In the genomic region with DNA sequence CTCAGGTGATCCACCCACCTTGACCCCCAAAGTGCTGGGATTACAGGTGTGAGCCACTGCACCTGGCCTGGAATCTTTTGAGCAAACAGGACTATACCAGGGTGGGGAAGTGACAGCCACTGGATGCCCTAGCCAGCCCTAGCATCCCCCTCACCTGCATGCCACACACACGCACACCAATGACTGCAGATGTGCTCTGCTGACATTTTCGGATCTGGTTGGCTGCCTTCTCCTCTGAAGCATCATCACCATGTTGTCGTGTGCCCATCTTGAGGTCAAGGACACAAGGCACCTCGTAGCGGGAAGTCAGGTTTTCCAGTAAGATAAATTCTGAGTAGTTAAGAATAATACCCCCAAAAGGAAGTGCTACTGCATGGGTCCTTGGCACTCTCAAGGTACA, we compare ENCODE assay signal across 20 cellular contexts. TPM values are rescaled to one million over a fixed set of nuclear protein-coding genes. Genes with fewer than 3 reads are reported as not detected.
DNase-seq lines count a peak whose midpoint lies in the region; ATAC-seq and TF ChIP-seq lines count a peak whose summit lies in the region.
"Had no signal": no experiment of that assay in that cellular context is flagged by ENCODE, and none has a peak within 500 bp of the region (broad histone marks: within the 10 kb centered on the region; RNA-seq: fewer than 3 reads in every experiment).

No MANE protein-coding gene starts in this region.

- H2BK12ac ChIP-seq in mesenchymal stem cell (ENCODE audit: low read length in 2 of 2): no peak overlapping the region

- H4K8ac ChIP-seq in mesenchymal stem cell (ENCODE audit: low read length): peak overlapping the region; percentile 12

- no peaks in the 10 kb centered on the region for H3K27me3 Mint-ChIP-seq in activated CD8-positive, alpha-beta T cell treated with anti-CD3 and anti-CD28 coated beads, Interleukin-2, amount 10 ng/mL, durations not matched to agents 7 days and 5 days (ENCODE audit: low read depth)
- H3K27me3 Mint-ChIP-seq: CD4-positive, alpha-beta memory T cell; IgD-negative memory B cell had no signal

- BruUV-seq in mammary epithelial cell (replicated peaks; lab: Mats Ljungman, UMichigan): no TSS peak

- H3K27ac Mint-ChIP-seq in activated CD8-positive, alpha-beta T cell treated with anti-CD3 and anti-CD28 coated beads, Interleukin-2, amount 10 ng/mL, durations not matched to agents 7 days and 5 days: no peak overlapping the region

- H2AFZ ChIP-seq in mammary epithelial cell (ENCODE audit: low read depth, low read length): no peak overlapping the region
- no peak overlapping the region for H2AFZ ChIP-seq in mesenchymal stem cell (ENCODE audit: low read depth, low read length)
- H2AFZ ChIP-seq: GM23248 had no signal

- POLR2A ChIA-PET in activated CD8-positive, alpha-beta T cell treated with anti-CD3 and anti-CD28 coated beads, Interleukin-2, amount 10 ng/mL, durations not matched to agents 7 days and 5 days (lab: Charles Lee): interaction anchor here (0.6 kb wide), 1 partner anchor 15 kb away, joined by 4 read pairs; no protein-coding TSS in a partner anchor

- no peak overlapping the region for H3K9ac ChIP-seq in mammary epithelial cell (ENCODE audit: insufficient read depth, low read length)
- no peak overlapping the region for H3K9ac ChIP-seq in mesenchymal stem cell (ENCODE audit: low read length)
- H3K9ac ChIP-seq: BLaER1, GM23248 had no signal

- 85% methylated on average over 5 of the region's 5 CpGs for WGBS in mammary epithelial cell (ENCODE audit: low coverage, missing lambda C conversion rate)
- 98% methylated on average over 3 of the region's 5 CpGs for WGBS in mesenchymal stem cell

- peaks cover 47% of the 10 kb centered on the region for H3K36me3 Mint-ChIP-seq in activated CD8-positive, alpha-beta T cell treated with anti-CD3 and anti-CD28 coated beads, Interleukin-2, amount 10 ng/mL, durations not matched to agents 7 days and 5 days (ENCODE audit: low read depth)

- H2BK15ac ChIP-seq in mesenchymal stem cell (ENCODE audit: low read depth, poor library complexity, severe bottlenecking): no peak overlapping the region

- peaks cover 0 to 17% of the 10 kb centered on the region in 2 donors for H3K4me1 ChIP-seq in breast epithelium
- H3K4me1 ChIP-seq in mammary epithelial cell (ENCODE audit: insufficient read depth, low read length): peaks cover 39% of the 10 kb centered on the region
- peaks cover 27% of the 10 kb centered on the region for H3K4me1 ChIP-seq in mesenchymal stem cell (ENCODE audit: control insufficient read depth, insufficient read depth, low read depth, low read length)
- H3K4me1 ChIP-seq in upper lobe of right lung: peaks cover 17% of the 10 kb centered on the region
- peaks cover 20 to 24% of the 10 kb centered on the region in 2 donors for H3K4me1 ChIP-seq in gastrocnemius medialis

- H3K4ac ChIP-seq in mesenchymal stem cell (ENCODE audit: low read depth in 1 of 2, low read length in 2 of 2): no peak overlapping the region

- dilution Hi-C loops in mammary epithelial cell (cut with HindIII; ENCODE audit: low sequenced_read_pairs): no loop called here

- H3K27me3 ChIP-seq in breast epithelium (no peaks in the 10 kb centered on the region), mammary epithelial cell (ENCODE audit: insufficient read depth, low read length) (no peaks in the 10 kb centered on the region), mesenchymal stem cell (ENCODE audit: control insufficient read depth in 1 of 2, insufficient read depth in 1 of 2, low read length in 2 of 2) (no peaks in the 10 kb centered on the region), upper lobe of right lung (no peaks in the 10 kb centered on the region), gastrocnemius medialis (no peaks in the 10 kb centered on the region)
- H3K27me3 ChIP-seq: BLaER1 had no signal

- TF ChIP-seq CTCF in breast epithelium (IDR thresholded peaks at IDR 0.05) (no peak), mammary epithelial cell (conservative IDR thresholded peaks at IDR 0.05 in 1 of 2, IDR thresholded peaks at IDR 0.05 in 1 of 2; ENCODE audit: extremely low read depth in 1 of 2, insufficient read depth in 1 of 2, low read depth in 1 of 2, low read length in 2 of 2) (no peak), VCaP (conservative IDR thresholded peaks at IDR 0.05) (no peak), upper lobe of right lung (IDR thresholded peaks at IDR 0.05) (no peak), gastrocnemius medialis (IDR thresholded peaks at IDR 0.05 in 4 of 5, conservative IDR thresholded peaks at IDR 0.05 in 1 of 5) (no peak)

- no peak for ATAC-seq in upper lobe of right lung
- no peak for ATAC-seq in gastrocnemius medialis
- ATAC-seq in activated CD8-positive, alpha-beta T cell treated with anti-CD3 and anti-CD28 coated beads, Interleukin-2, amount 10 ng/mL, durations not matched to agents 7 days and 5 days: no peak
- ATAC-seq: A549 had no signal

- H4K20me1 ChIP-seq in mammary epithelial cell (ENCODE audit: insufficient read depth, low read length): no peaks in the 10 kb centered on the region

- TF ChIP-seq POLR2A in breast epithelium (IDR thresholded peaks at IDR 0.05) (no peak), gastrocnemius medialis (IDR thresholded peaks at IDR 0.05) (no peak)

- in situ Hi-C loops in mammary epithelial cell (cut with MboI; ENCODE audit: low sequenced_read_pairs in 2 of 2) (no loop called here), gastrocnemius medialis (cut with MboI; ENCODE audit: low sequenced_read_pairs in 4 of 4) (no loop called here)

- intact Hi-C loops in breast epithelium (cut with DNase I; ENCODE audit: low total_unique reads) (no loop called here), mammary epithelial cell (cut with micrococcal nuclease) (no loop called here), upper lobe of right lung (cut with DNase I) (no loop called here), gastrocnemius medialis (cut with DNase I; ENCODE audit: low total_unique reads) (loop anchor here (5.0 kb wide), 2 partner anchors 132 to 222 kb away; a partner anchor contains a TSS)

- no peak overlapping the region for H2BK120ac ChIP-seq in mesenchymal stem cell (ENCODE audit: low read depth, low read length)

- H3K4me1 Mint-ChIP-seq in activated CD8-positive, alpha-beta T cell treated with anti-CD3 and anti-CD28 coated beads, Interleukin-2, amount 10 ng/mL, durations not matched to agents 7 days and 5 days (ENCODE audit: low read depth): peaks cover 15% of the 10 kb centered on the region

- no peak overlapping the region for H4K91ac ChIP-seq in mesenchymal stem cell (ENCODE audit: low read length)

- H3K4me3 Mint-ChIP-seq in activated CD8-positive, alpha-beta T cell treated with anti-CD3 and anti-CD28 coated beads, Interleukin-2, amount 10 ng/mL, durations not matched to agents 7 days and 5 days: no peak overlapping the region
- H3K4me3 Mint-ChIP-seq: CD14-positive monocyte; CD4-positive, alpha-beta memory T cell had no signal

- H3K4me2 ChIP-seq in mammary epithelial cell (ENCODE audit: insufficient read depth, low read depth, low read length) (no peak overlapping the region), mesenchymal stem cell (ENCODE audit: low read length, poor library complexity, severe bottlenecking) (no peak overlapping the region)
- H3K4me2 ChIP-seq: A549, BLaER1 had no signal

- H2BK5ac ChIP-seq in mesenchymal stem cell (ENCODE audit: low read depth, low read length, poor library complexity, severe bottlenecking): no peak overlapping the region

- H3K27ac ChIP-seq in breast epithelium (peak overlapping the region; percentile 19 to 21), mammary epithelial cell (ENCODE audit: insufficient read depth, low read depth, low read length) (no peak overlapping the region), VCaP (peak overlapping the region; percentile 8; the same call in 1 of the 2 replicates), mesenchymal stem cell (ENCODE audit: low read length, poor library complexity, severe bottlenecking) (no peak overlapping the region), upper lobe of right lung (no peak overlapping the region), gastrocnemius medialis (no peak overlapping the region)
- H3K27ac ChIP-seq: 22Rv1, A549, BLaER1, GM23248 had no signal

- DNase-seq in breast epithelium (ENCODE audit: low spot score in 2 of 2) (no peak), mammary epithelial cell (no peak), mesenchymal stem cell (no peak), upper lobe of right lung (peak; percentile 46), foreskin melanocyte (no peak), gastrocnemius medialis (no peak)
- DNase-seq in activated CD8-positive, alpha-beta T cell treated with anti-CD3 and anti-CD28 coated beads, Interleukin-2, amount 10 ng/mL, durations not matched to agents 7 days and 5 days: no peak
- DNase-seq: AML-193; Calu3; CD4-positive, alpha-beta memory T cell; DND-41; EL; GM23248; HCEC 1CT had no signal

- H3K79me1 ChIP-seq in mesenchymal stem cell (replicated peaks; ENCODE audit: low read length, poor library complexity, severe bottlenecking): peaks cover 28% of the 10 kb centered on the region

- CTCF ChIA-PET in mammary epithelial cell (lab: Charles Lee; ENCODE audit: low non-redundant PET): no interaction called here
- CTCF ChIA-PET in activated CD8-positive, alpha-beta T cell treated with anti-CD3 and anti-CD28 coated beads, Interleukin-2, amount 10 ng/mL, durations not matched to agents 7 days and 5 days (lab: Charles Lee): interaction anchor here (1.3 kb wide), 1 partner anchor 50 kb away, joined by 3 read pairs; no protein-coding TSS in a partner anchor

- no peak overlapping the region for H2AK5ac ChIP-seq in mesenchymal stem cell (ENCODE audit: low read length, severe bottlenecking)

- H3K14ac ChIP-seq in mesenchymal stem cell (ENCODE audit: low read length in 2 of 2): no peak overlapping the region

- H3K9me3 Mint-ChIP-seq in activated CD8-positive, alpha-beta T cell treated with anti-CD3 and anti-CD28 coated beads, Interleukin-2, amount 10 ng/mL, durations not matched to agents 7 days and 5 days (ENCODE audit: insufficient read depth): no peaks in the 10 kb centered on the region
- H3K9me3 Mint-ChIP-seq: CD14-positive monocyte; CD4-positive, alpha-beta memory T cell; IgD-negative memory B cell had no signal

- H3K79me2 ChIP-seq in mammary epithelial cell (ENCODE audit: insufficient read depth, low read length): peaks cover 55% of the 10 kb centered on the region

- H3K23ac ChIP-seq in mesenchymal stem cell (ENCODE audit: low read length in 2 of 2): no peak overlapping the region

- H3K9me3 ChIP-seq in breast epithelium: no peaks in the 10 kb centered on the region
- H3K9me3 ChIP-seq in mammary epithelial cell (replicated peaks; ENCODE audit: insufficient read depth, low read length): no peaks in the 10 kb centered on the region
- no peaks in the 10 kb centered on the region for H3K9me3 ChIP-seq in mesenchymal stem cell (ENCODE audit: control insufficient read depth, low read length)
- H3K9me3 ChIP-seq in upper lobe of right lung: no peaks in the 10 kb centered on the region
- H3K9me3 ChIP-seq in gastrocnemius medialis: no peaks in the 10 kb centered on the region
- H3K9me3 ChIP-seq: A549, BLaER1 had no signal

- H3K4me3 ChIP-seq in breast epithelium (no peak overlapping the region), mammary epithelial cell (replicated peaks in 1 of 3; ENCODE audit: insufficient read depth in 1 of 3, low read depth in 2 of 3, low read length in 3 of 3) (no peak overlapping the region), mesenchymal stem cell (ENCODE audit: insufficient read depth in 1 of 2, low read depth in 1 of 2, low read length in 2 of 2) (no peak overlapping the region), upper lobe of right lung (no peak overlapping the region), gastrocnemius medialis (no peak overlapping the region)
- H3K4me3 ChIP-seq: A549, BLaER1, GM23248 had no signal

- H3K18ac ChIP-seq in mesenchymal stem cell (ENCODE audit: low read depth in 1 of 2, low read length in 2 of 2): no peak overlapping the region

- H3K36me3 ChIP-seq in breast epithelium: peaks cover 11% of the 10 kb centered on the region
- H3K36me3 ChIP-seq in mammary epithelial cell (ENCODE audit: insufficient read depth, low read length): peaks cover 41% of the 10 kb centered on the region
- peaks cover 67 to 70% of the 10 kb centered on the region in 2 experiments for H3K36me3 ChIP-seq in mesenchymal stem cell (ENCODE audit: control insufficient read depth in 1 of 2, insufficient read depth in 2 of 2, low read depth in 1 of 2, low read length in 2 of 2)
- H3K36me3 ChIP-seq in upper lobe of right lung: peaks cover 73% of the 10 kb centered on the region
- peaks cover 0 to 72% of the 10 kb centered on the region in 2 donors for H3K36me3 ChIP-seq in gastrocnemius medialis

RNA-seq across cellular contexts. Expression of a gene that starts 3.7 kb away (rescaled TPM):
- 10 to 100 TPM; 31.8 to 40.3 (median 36.4) TPM for total RNA-seq in breast epithelium
- 10 to 100 TPM; 14.8 to 21.1 TPM for total RNA-seq in mammary epithelial cell
- 23.8 TPM for polyA plus RNA-seq in mammary epithelial cell
- 14.0 TPM for polyA minus RNA-seq in mammary epithelial cell
- polyA plus RNA-seq in mesenchymal stem cell (2013, experiment 1 of 2): 12.3 TPM
- polyA plus RNA-seq in mesenchymal stem cell (2013, experiment 2 of 2): 11.3 TPM
- 18.3 TPM for total RNA-seq in upper lobe of right lung
- 10 to 100 TPM; 13.2 to 33.1 (median 19.4) TPM for total RNA-seq in gastrocnemius medialis
- total RNA-seq in activated CD8-positive, alpha-beta T cell treated with anti-CD3 and anti-CD28 coated beads, Interleukin-2, amount 10 ng/mL, durations not matched to agents 7 days and 5 days: 10 to 100 TPM; 56.5 to 57.1 TPM

RNA-seq across cellular contexts. Expression of a gene that starts 26.7 kb away (rescaled TPM):
- total RNA-seq in breast epithelium (1 to 10 TPM in 2 of 3 donors, under 1 TPM in 1; 0.88 to 1.3 (median 1.1) TPM), mammary epithelial cell (1 to 10 TPM; 1.7 to 2.2 TPM), upper lobe of right lung (1.2 TPM), gastrocnemius medialis (under 1 TPM in 3 of 4 donors, not detected in 1; 0.02 to 0.25 (median 0.05) TPM)
- polyA plus RNA-seq in mammary epithelial cell: 0.51 TPM
- polyA minus RNA-seq in mammary epithelial cell: 1.8 TPM
- 2.1 TPM for polyA plus RNA-seq in mesenchymal stem cell (2013, experiment 1 of 2)
- 2.0 TPM for polyA plus RNA-seq in mesenchymal stem cell (2013, experiment 2 of 2)
- total RNA-seq in activated CD8-positive, alpha-beta T cell treated with anti-CD3 and anti-CD28 coated beads, Interleukin-2, amount 10 ng/mL, durations not matched to agents 7 days and 5 days: 10 to 100 TPM; 19.5 to 20.2 TPM
- polyA plus RNA-seq: CD14-positive monocyte had no signal

RNA-seq across cellular contexts. Expression of a gene that starts 27.6 kb away (rescaled TPM):
- total RNA-seq in breast epithelium (100 to 1,000 TPM in 2 of 3 donors, 10 to 100 TPM in 1; 84.0 to 185 (median 126) TPM), mammary epithelial cell (10 to 100 TPM; 62.7 to 95.8 TPM), upper lobe of right lung (44.2 TPM), gastrocnemius medialis (10 to 100 TPM; 16.9 to 31.8 (median 22.0) TPM)
- polyA plus RNA-seq in mammary epithelial cell: 94.7 TPM
- 33.8 TPM for polyA minus RNA-seq in mammary epithelial cell
- 75.8 TPM for polyA plus RNA-seq in mesenchymal stem cell (2013, experiment 1 of 2)
- 75.0 TPM for polyA plus RNA-seq in mesenchymal stem cell (2013, experiment 2 of 2)
- 10 to 100 TPM; 49.6 to 50.4 TPM for total RNA-seq in activated CD8-positive, alpha-beta T cell treated with anti-CD3 and anti-CD28 coated beads, Interleukin-2, amount 10 ng/mL, durations not matched to agents 7 days and 5 days

RNA-seq across cellular contexts. Expression of a gene that starts 54.1 kb away (rescaled TPM):
- total RNA-seq in breast epithelium (10 to 100 TPM; 12.6 to 21.6 (median 16.0) TPM), mammary epithelial cell (10 to 100 TPM; 29.5 to 47.7 TPM), upper lobe of right lung (19.9 TPM), gastrocnemius medialis (10 to 100 TPM in 2 of 4 donors, 1 to 10 TPM in 2; 6.1 to 17.3 (median 10.1) TPM)
- 38.9 TPM for polyA plus RNA-seq in mammary epithelial cell
- 44.6 TPM for polyA minus RNA-seq in mammary epithelial cell
- polyA plus RNA-seq in mesenchymal stem cell (2013, experiment 1 of 2): 42.5 TPM
- 39.9 TPM for polyA plus RNA-seq in mesenchymal stem cell (2013, experiment 2 of 2)
- 10 to 100 TPM; 58.0 to 61.5 TPM for total RNA-seq in activated CD8-positive, alpha-beta T cell treated with anti-CD3 and anti-CD28 coated beads, Interleukin-2, amount 10 ng/mL, durations not matched to agents 7 days and 5 days

Comparison
In these comparisons a context has a peak if more than half of its experiments do, and no peak if none do; other contexts are left out.
1. H3K27ac ChIP-seq: peak in breast epithelium (2 of 2) and VCaP (single experiment); none in mammary epithelial cell (single experiment), mesenchymal stem cell (single experiment), upper lobe of right lung (single experiment) and gastrocnemius medialis (0 of 4).